Comparison of ENCODE assay signal across 12 cellular contexts in genomic region chr22:39287076-39287743, GRCh38. TPM values are rescaled to one million over a fixed set of nuclear protein-coding genes. Genes with fewer than 3 reads are reported as not detected.
A peak's percentile ranks its signal among the peaks of the same experiment; 100 is the strongest.
DNase-seq lines count a peak whose midpoint lies in the region; ATAC-seq and TF ChIP-seq lines count a peak whose summit lies in the region.
"Had no signal": no experiment of that assay in that cellular context is flagged by ENCODE, and none has a peak within 500 bp of the region (broad histone marks: within the 10 kb centered on the region; RNA-seq: fewer than 3 reads in every experiment).

No MANE protein-coding gene starts in this region.

- H3K9ac ChIP-seq in colonic mucosa (ENCODE audit: low read depth in 2 of 2, low read length in 2 of 2): no peak overlapping the region

- TF ChIP-seq CTCF in cardiac muscle cell (IDR thresholded peaks at IDR 0.05; ENCODE audit: low read depth, low read length): no peak
- TF ChIP-seq CTCF in right atrium auricular region (IDR thresholded peaks at IDR 0.05): no peak
- TF ChIP-seq CTCF in type B pancreatic cell (conservative IDR thresholded peaks at IDR 0.05): no peak
- no peak for TF ChIP-seq CTCF in colonic mucosa (IDR thresholded peaks at IDR 0.05)

- ATAC-seq in GM18517 (IDR thresholded peaks at IDR 0.05; ENCODE audit: unreplicated experiment) (no peak), HG02588 (IDR thresholded peaks at IDR 0.05; ENCODE audit: unreplicated experiment) (no peak)

- peaks cover 28% of the 10 kb centered on the region for H3K4me1 ChIP-seq in cardiac muscle cell (ENCODE audit: low read depth)
- H3K4me1 ChIP-seq in right atrium auricular region: peaks cover 0 to 49% of the 10 kb centered on the region in 2 donors
- peaks cover 5% of the 10 kb centered on the region for H3K4me1 ChIP-seq in colonic mucosa

- H3K4me3 ChIP-seq in cardiac muscle cell: no peak overlapping the region
- no peak overlapping the region for H3K4me3 ChIP-seq in right atrium auricular region
- H3K4me3 ChIP-seq in colonic mucosa: no peak overlapping the region
- H3K4me3 ChIP-seq: SJSA1 had no signal

- H3K36me3 Mint-ChIP-seq in type B pancreatic cell: no peaks in the 10 kb centered on the region

- H3K4me3 Mint-ChIP-seq in type B pancreatic cell: no peak overlapping the region

- H3K4me1 Mint-ChIP-seq in type B pancreatic cell (ENCODE audit: unreplicated experiment): peaks cover 19% of the 10 kb centered on the region

- intact Hi-C loops in colonic mucosa (cut with DNase I): no loop called here

- H3K9me3 Mint-ChIP-seq in type B pancreatic cell: no peaks in the 10 kb centered on the region

- H3K27ac Mint-ChIP-seq in type B pancreatic cell: peak overlapping the region; percentile 45

- H3K27me3 ChIP-seq in cardiac muscle cell: no peaks in the 10 kb centered on the region
- no peaks in the 10 kb centered on the region for H3K27me3 ChIP-seq in right atrium auricular region
- no peaks in the 10 kb centered on the region for H3K27me3 ChIP-seq in colonic mucosa
- H3K27me3 ChIP-seq: SJSA1 had no signal

- no peaks in the 10 kb centered on the region for H3K9me3 ChIP-seq in cardiac muscle cell (ENCODE audit: low read depth)
- H3K9me3 ChIP-seq in right atrium auricular region: peaks cover 0 to 9% of the 10 kb centered on the region in 2 donors
- no peaks in the 10 kb centered on the region for H3K9me3 ChIP-seq in colonic mucosa
- H3K9me3 ChIP-seq: SJSA1 had no signal

- no peaks in the 10 kb centered on the region for H3K27me3 Mint-ChIP-seq in type B pancreatic cell

- H3K36me3 ChIP-seq in cardiac muscle cell (no peaks in the 10 kb centered on the region), right atrium auricular region (no peaks in the 10 kb centered on the region), colonic mucosa (no peaks in the 10 kb centered on the region)
- H3K36me3 ChIP-seq: SJSA1 had no signal

- DNase-seq in cardiac muscle cell (ENCODE audit: low read depth in 1 of 2, low spot score in 1 of 2) (no peak), right atrium auricular region (ENCODE audit: low spot score) (no peak), RPMI8226 (peak; percentile 54), inferior parietal cortex (ENCODE audit: extremely low spot score) (peak; percentile 29), type B pancreatic cell (ENCODE audit: extremely low spot score, unreplicated experiment) (no peak), colonic mucosa (no peak)
- DNase-seq: activated CD8-positive, alpha-beta memory T cell treated with anti-CD3 and anti-CD28 coated beads for 24 hours; midbrain; NCI-H1694 had no signal

- peak overlapping the region; percentile 41 for H3K27ac ChIP-seq in cardiac muscle cell
- no peak overlapping the region for H3K27ac ChIP-seq in right atrium auricular region
- H3K27ac ChIP-seq in colonic mucosa: no peak overlapping the region
- H3K27ac ChIP-seq: SJSA1 had no signal

RNA-seq across cellular contexts. Expression of gene RPL3, which starts 32.2 kb away (rescaled TPM):
- total RNA-seq in cardiac muscle cell (2,304 and 2,959 TPM in 2 replicates), right atrium auricular region (1,000 to 10,000 TPM in 1 of 2 donors, 100 to 1,000 TPM in 1; 440 to 1,190 TPM), type B pancreatic cell (ENCODE audit: low replicate concordance) (2,337 and 2,431 TPM in 2 replicates), colonic mucosa (1,000 to 10,000 TPM; 1,796 to 1,829 TPM)
- 1,107 and 1,423 TPM in 2 replicates for polyA plus RNA-seq in cardiac muscle cell

RNA-seq across cellular contexts. Expression of gene PDGFB, which starts 42.4 kb away (rescaled TPM):
- total RNA-seq in cardiac muscle cell (15.3 and 18.2 TPM in 2 replicates), right atrium auricular region (10 to 100 TPM; 21.9 to 22.0 TPM), type B pancreatic cell (ENCODE audit: low replicate concordance) (2.9 and 5.1 TPM in 2 replicates), colonic mucosa (1 to 10 TPM; 1.9 to 5.6 TPM)
- polyA plus RNA-seq in cardiac muscle cell: 8.6 and 9.8 TPM in 2 replicates

Comparison
In these comparisons a context has a peak if more than half of its experiments do, and no peak if none do; other contexts are left out.
1. DNase-seq: peak in RPMI8226 (single experiment) and inferior parietal cortex (single experiment); none in cardiac muscle cell (0 of 2), right atrium auricular region (single experiment), type B pancreatic cell (single experiment) and colonic mucosa (single experiment).